Comparison of ENCODE assay signal across 8 cellular contexts in the genomic region with DNA sequence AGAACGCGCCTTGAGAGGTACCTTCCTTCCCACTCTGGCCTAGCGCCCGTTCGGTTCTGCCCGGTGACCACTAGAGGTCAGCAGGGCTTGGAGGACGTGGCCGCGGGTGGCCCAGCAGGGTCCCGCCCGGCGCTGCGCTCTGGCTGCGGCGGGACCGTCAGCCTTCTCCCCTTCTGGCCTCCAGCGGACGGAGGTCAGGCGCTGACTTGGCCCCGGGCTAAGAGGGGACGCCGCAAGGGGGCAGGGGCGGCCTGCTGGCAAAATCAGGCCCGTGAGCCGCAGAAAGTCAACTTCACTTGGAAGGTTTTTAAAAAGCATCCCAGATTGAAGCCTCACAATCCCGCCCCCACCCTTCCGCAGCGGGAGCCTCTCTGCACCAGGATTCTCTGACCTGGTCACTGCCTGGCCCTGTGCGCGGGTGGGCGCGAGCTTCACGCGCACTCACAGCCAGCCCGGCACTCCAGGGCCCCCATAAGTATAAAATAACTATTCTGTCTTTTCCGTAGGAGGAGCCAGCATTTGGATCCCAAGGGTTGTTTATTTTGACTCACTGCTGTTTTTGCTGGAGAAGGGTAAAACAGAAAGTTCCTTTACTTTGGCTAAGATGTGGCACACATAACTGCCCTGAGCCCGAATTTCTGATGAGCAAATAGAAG. TPM values are rescaled to one million over a fixed set of nuclear protein-coding genes. Genes with fewer than 3 reads are reported as not detected.
A peak's percentile ranks its signal among the peaks of the same experiment; 100 is the strongest.
DNase-seq lines count a peak whose midpoint lies in the region; ATAC-seq, FAIRE-seq and TF ChIP-seq lines count a peak whose summit lies in the region.

No MANE protein-coding gene starts in this region.

- peaks cover 0 to 4% of the 10 kb centered on the region in 2 donors for H3K4me1 ChIP-seq in small intestine (ENCODE audit: control insufficient read depth in 2 of 2, insufficient read depth in 1 of 2, low read depth in 1 of 2, low read length in 1 of 2)

- 5 to 18% (median 10%) methylated on average over 34 to 37 of the region's 37 CpGs for WGBS in small intestine, 3 donors

- no peak for FAIRE-seq in D721Med (lab: Jason Lieb, UNC)
- no peak for FAIRE-seq in small intestine (lab: Jason Lieb, UNC)

- no peak for ATAC-seq in GM18873 (IDR thresholded peaks at IDR 0.05; ENCODE audit: low FRiP score, unreplicated experiment)
- no peak for ATAC-seq in HG03196 (IDR thresholded peaks at IDR 0.05; ENCODE audit: unreplicated experiment)

- H3K27me3 ChIP-seq in MG63: peaks cover 2% of the 10 kb centered on the region; the same call in 1 of the 2 replicates
- no peaks in the 10 kb centered on the region for H3K27me3 ChIP-seq in WERI-Rb-1 (ENCODE audit: insufficient read depth, low read depth, severe bottlenecking)
- no peaks in the 10 kb centered on the region for H3K27me3 ChIP-seq in small intestine (ENCODE audit: control insufficient read depth in 2 of 2, insufficient read depth in 2 of 2, low read length in 2 of 2)

- H3K4me3 ChIP-seq in MG63 (peak overlapping the region; percentile 43), WERI-Rb-1 (ENCODE audit: low read depth, low read length) (peak overlapping the region; percentile 13; the same call in 1 of the 2 replicates), small intestine (ENCODE audit: low read depth in 1 of 2, low read length in 2 of 2) (peak overlapping the region in 1 of 2 donors; percentile 20)

- no peak for DNase-seq in D721Med (ENCODE audit: insufficient read length, low spot score)
- peak; percentile 73 for DNase-seq in MG63
- DNase-seq in WERI-Rb-1: peak; percentile 85
- peak in 53 of 61 donors; percentile 10 to 73 (median 42) for DNase-seq in caudate nucleus (lab: John Stamatoyannopoulos, UW)
- peak; percentile 96 for DNase-seq in islet precursor cell
- DNase-seq in small intestine: peak; percentile 81

- H3K9me3 ChIP-seq in MG63 (no peaks in the 10 kb centered on the region), WERI-Rb-1 (ENCODE audit: severe bottlenecking) (no peaks in the 10 kb centered on the region), small intestine (ENCODE audit: control insufficient read depth, low read depth) (no peaks in the 10 kb centered on the region)

- H3K36me3 ChIP-seq in MG63 (no peaks in the 10 kb centered on the region), WERI-Rb-1 (no peaks in the 10 kb centered on the region), small intestine (ENCODE audit: control insufficient read depth in 2 of 2, insufficient read depth in 2 of 2, low read length in 2 of 2) (no peaks in the 10 kb centered on the region)

- TF ChIP-seq CTCF in D721Med (IDR thresholded peaks at IDR 0.05; ENCODE audit: insufficient read depth, missing control alignments) (peak; percentile 50), WERI-Rb-1 (IDR thresholded peaks at IDR 0.05; ENCODE audit: low read depth, low read length) (peak; percentile 96)

- H3K27ac ChIP-seq in WERI-Rb-1 (no peak overlapping the region), caudate nucleus (ENCODE audit: low read depth, low read length) (no peak overlapping the region), small intestine (ENCODE audit: low read depth in 1 of 2, low read length in 1 of 2) (peak overlapping the region in 1 of 2 donors; percentile 52)

RNA-seq across cellular contexts. Expression of gene ZBTB16, which starts 23.2 kb away (rescaled TPM):
- total RNA-seq in MG63 (2014; rRNA removed; shearing (Covaris generic); ENCODE audit: low replicate concordance): not detected in 2 replicates
- polyA plus RNA-seq in small intestine: 10 to 100 TPM in 2 of 3 donors, 1 to 10 TPM in 1; 7.8 to 32.4 (median 27.1) TPM
